Comparison of ENCODE assay signal across 9 cellular contexts in genomic region chr2:181462032-181462431, GRCh38. TPM values are rescaled to one million over a fixed set of nuclear protein-coding genes. Genes with fewer than 3 reads are reported as not detected.
DNase-seq lines count a peak whose midpoint lies in the region; ATAC-seq and TF ChIP-seq lines count a peak whose summit lies in the region.
"Had no signal": no experiment of that assay in that cellular context is flagged by ENCODE, and none has a peak within 500 bp of the region (broad histone marks: within the 10 kb centered on the region; RNA-seq: fewer than 3 reads in every experiment).

No MANE protein-coding gene starts in this region.

- intact Hi-C loops in OCI-LY7 (cut with micrococcal nuclease; ENCODE audit: unreplicated experiment) (no loop called here), body of pancreas (cut with DNase I) (loop anchor here (10.0 kb wide), 1 partner anchor 1337 kb away; no protein-coding TSS in a partner anchor)

- no peak overlapping the region for H3K4me3 ChIP-seq in OCI-LY7 (ENCODE audit: low read depth, low read length, poor library complexity, severe bottlenecking)
- H3K4me3 ChIP-seq in body of pancreas = no peak overlapping the region
- H3K4me3 ChIP-seq: SJSA1 had no signal

- CTCF ChIA-PET in OCI-LY7 (lab: Charles Lee; ENCODE audit: unreplicated experiment) = no interaction called here

- POLR2A ChIA-PET in OCI-LY7 (lab: Charles Lee) = interaction anchor here (0.6 to 1.9 kb wide), 6 partner anchors 13 to 158 kb away, joined by 3 to 9 read pairs (median 4); no protein-coding TSS in a partner anchor

- peak overlapping the region; percentile 10; the same call in 1 of the 2 replicates for H3K4me2 ChIP-seq in OCI-LY7 (ENCODE audit: low read length)

- H4K20me1 ChIP-seq in OCI-LY7 (ENCODE audit: insufficient read depth, low read length) = peaks cover 14% of the 10 kb centered on the region; the same call in 1 of the 2 replicates

- BruUV-seq in OCI-LY7 (replicated peaks; lab: Mats Ljungman, UMichigan) = no TSS peak

- H3K27ac ChIP-seq in OCI-LY7 (ENCODE audit: low read depth, low read length, poor library complexity, severe bottlenecking) = no peak overlapping the region
- no peak overlapping the region for H3K27ac ChIP-seq in body of pancreas
- H3K27ac ChIP-seq: SJSA1 had no signal

- peak; percentile 34 for ATAC-seq in GM18511 (IDR thresholded peaks at IDR 0.05; ENCODE audit: unreplicated experiment)
- ATAC-seq in GM21825 (IDR thresholded peaks at IDR 0.05; ENCODE audit: unreplicated experiment) = peak; percentile 24
- ATAC-seq in naive B cell (ENCODE audit: low read depth in 2 of 2) = no peak
- ATAC-seq in body of pancreas = no peak

- peaks cover 19% of the 10 kb centered on the region in 2 donors for H3K36me3 Mint-ChIP-seq in naive B cell

- H2AFZ ChIP-seq in OCI-LY7 (ENCODE audit: low read length) = no peak overlapping the region

- no peak for TF ChIP-seq POLR2A in body of pancreas (IDR thresholded peaks at IDR 0.05)

- peaks cover 60 to 66% (median 66%) of the 10 kb centered on the region in 3 donors for H3K4me1 Mint-ChIP-seq in naive B cell

- WGBS in body of pancreas, 2 donors = 63 to 68% methylated on average over 1 of the region's 1 CpG

- no peaks in the 10 kb centered on the region for H3K9me2 ChIP-seq in OCI-LY7 (ENCODE audit: insufficient read depth, low read length)

- no peak for DNase-seq in OCI-LY7 (ENCODE audit: low spot score)
- no peak for DNase-seq in naive B cell
- DNase-seq in GDM1 (lab: John Stamatoyannopoulos, UW) = no peak
- DNase-seq in RPMI8226 = no peak
- DNase-seq in OCI-M2 (lab: John Stamatoyannopoulos, UW; ENCODE audit: unreplicated experiment) = no peak
- no peak for DNase-seq in body of pancreas

- peaks cover 67% of the 10 kb centered on the region; the same call in 1 of the 2 replicates for H3K79me2 ChIP-seq in OCI-LY7 (ENCODE audit: insufficient read depth, low read depth, low read length)

- TF ChIP-seq CTCF in OCI-LY7 (conservative IDR thresholded peaks at IDR 0.05; ENCODE audit: low read length) (no peak), body of pancreas (IDR thresholded peaks at IDR 0.05) (no peak)

- peak overlapping the region; percentile 30 to 100 (median 58) for H3K4me3 Mint-ChIP-seq in naive B cell

- H3K36me3 ChIP-seq in OCI-LY7 (ENCODE audit: insufficient read depth, low read length) (peaks cover 14% of the 10 kb centered on the region), body of pancreas (replicated peaks in 1 of 2; ENCODE audit: insufficient read depth in 1 of 2, low read depth in 2 of 2) (no peaks in the 10 kb centered on the region)

- H3K9me3 Mint-ChIP-seq in naive B cell = no peaks in the 10 kb centered on the region

- H3K9me3 ChIP-seq in OCI-LY7 (ENCODE audit: low read length) (no peaks in the 10 kb centered on the region), body of pancreas (peaks cover 0 to 2% (median 0%) of the 10 kb centered on the region in 3 donors)
- H3K9me3 ChIP-seq: SJSA1 had no signal

- peaks cover 0 to 14% of the 10 kb centered on the region in 2 donors for H3K27me3 ChIP-seq in body of pancreas
- H3K27me3 ChIP-seq: SJSA1 had no signal

- peak overlapping the region in 5 of 6 donors; percentile 33 to 86 (median 58) for H3K27ac Mint-ChIP-seq in naive B cell

- H3K4me1 ChIP-seq in OCI-LY7 (ENCODE audit: insufficient read depth, low read length, poor library complexity, severe bottlenecking) (peaks cover 39% of the 10 kb centered on the region), body of pancreas (peaks cover 12% of the 10 kb centered on the region)

- no peaks in the 10 kb centered on the region for H3K27me3 Mint-ChIP-seq in naive B cell

RNA-seq across cellular contexts. Expression of gene ITGA4, which starts 4.8 kb away (rescaled TPM):
- 55.1 and 61.8 TPM in 2 replicates for total RNA-seq in OCI-LY7 (2014; rRNA removed; shearing (Covaris generic))
- total RNA-seq in OCI-LY7 (2022) (53.5 and 61.7 TPM in 2 replicates), body of pancreas (1 to 10 TPM; 3.4 to 4.3 TPM)
- 100 to 1,000 TPM; 129 to 160 (median 153) TPM for polyA plus RNA-seq in naive B cell (ENCODE audit: low read depth in 6 of 6)

Comparison
In these comparisons a context has a peak if more than half of its experiments do, and no peak if none do; other contexts are left out.
1. ATAC-seq: peak in GM18511 (single experiment) and GM21825 (single experiment); none in naive B cell (0 of 2) and body of pancreas (single experiment).
2. RNA of gene ITGA4, which starts 4.8 kb away (total RNA-seq): 53.5 to 61.8 TPM in OCI-LY7; 3.4 to 4.3 TPM in body of pancreas; every median in the first group is over 10 times any median in the second.